28 cellular contexts compared by ENCODE assay signal in the genomic region with DNA sequence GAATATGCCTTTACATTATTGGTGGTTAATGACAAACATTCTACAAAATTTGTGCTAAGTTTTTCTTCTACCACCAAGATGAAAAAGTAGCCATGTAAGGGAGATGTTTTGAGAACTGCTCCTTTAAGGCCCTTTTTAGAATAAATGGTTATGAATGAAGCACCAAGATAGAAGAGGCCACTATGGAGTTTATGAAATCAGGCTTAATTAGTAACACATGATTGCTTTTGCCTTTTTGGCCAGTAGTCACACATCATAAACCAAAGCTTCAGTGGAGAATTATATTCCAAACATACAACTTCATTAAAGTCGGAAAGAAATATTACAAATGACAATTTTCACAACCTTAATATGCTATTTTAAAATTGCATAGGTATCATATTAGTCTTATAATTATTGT.
"Had no signal": no experiment of that assay in that cellular context is flagged by ENCODE, and none has a peak within 500 bp of the region (broad histone marks: within the 10 kb centered on the region; RNA-seq: fewer than 3 reads in every experiment).

No MANE protein-coding gene starts in this region.

- ATAC-seq: natural killer cell; psoas muscle; right lobe of liver; stimulated activated memory B cell treated with anti-CD40 and anti-IgM and Interleukin-4, amounts not matched to agents 10 μg/mL and 1 μg/mL and 100 μg/mL, for 72 hours had no signal

- H3K4me1 Mint-ChIP-seq: naive B cell; natural killer cell; nephron progenitor cell; neural progenitor cell; stimulated activated memory B cell treated with anti-CD40 and anti-IgM and Interleukin-4, amounts not matched to agents 10 μg/mL and 1 μg/mL and 100 μg/mL, for 72 hours had no signal

- H3K27me3 ChIP-seq: neural progenitor cell, neutrophil, right atrium auricular region, right lobe of liver, stomach, testis, thyroid gland, transverse colon, upper lobe of left lung, vagina had no signal

- H3K36me3 ChIP-seq: left ventricle myocardium inferior, neural progenitor cell, neutrophil, right atrium auricular region, right lobe of liver, stomach, thyroid gland, transverse colon, upper lobe of left lung, vagina had no signal

- H3K9me3 ChIP-seq: left ventricle myocardium inferior, neutrophil, psoas muscle, right atrium auricular region, right lobe of liver, stomach, testis, thyroid gland, transverse colon, upper lobe of left lung, vagina had no signal

- H2AFZ ChIP-seq: neural progenitor cell, parathyroid adenoma had no signal

- H3K27ac Mint-ChIP-seq: mesothelial cell of epicardium; naive B cell; natural killer cell; nephron progenitor cell; neural progenitor cell; stimulated activated memory B cell treated with anti-CD40 and anti-IgM and Interleukin-4, amounts not matched to agents 10 μg/mL and 1 μg/mL and 100 μg/mL, for 72 hours had no signal

- DNase-seq: islet precursor cell; left ventricle myocardium inferior; mesendoderm; naive B cell; natural killer cell; nephron progenitor cell; occipital lobe; psoas muscle; right lobe of liver; stimulated activated CD4-positive, alpha-beta T cell treated with anti-CD3 and anti-CD28 coated beads, Interleukin-1b, Interleukin-23, amount 100 ng/mL, for 48 hours; stimulated activated CD4-positive, alpha-beta T cell treated with anti-CD3 and anti-CD28 coated beads, Interleukin-2, amount 100 ng/mL, for 48 hours; stimulated activated CD4-positive, alpha-beta T cell treated with anti-CD3 and anti-CD28 coated beads, Interleukin-4, amount 100 ng/mL, for 4 hours; stimulated activated CD8-positive, alpha-beta memory T cell treated with anti-CD3 and anti-CD28 coated beads, Interleukin-4, amount 100 ng/mL, for 48 hours; stimulated activated naive CD4-positive, alpha-beta T cell treated with Interleukin-2 at 50 U/mL for 16 hours; stomach; testis; thyroid gland; transverse colon; upper lobe of left lung had no signal

- H3K4me1 ChIP-seq: left ventricle myocardium inferior, neural progenitor cell, parathyroid adenoma, right atrium auricular region, right lobe of liver, stomach, testis, transverse colon, upper lobe of left lung, vagina had no signal

- H3K27ac ChIP-seq: left ventricle myocardium inferior, neural progenitor cell, neutrophil, parathyroid adenoma, psoas muscle, right atrium auricular region, right lobe of liver, stomach, testis, thyroid gland, transverse colon, upper lobe of left lung, vagina had no signal

- H3K4me3 Mint-ChIP-seq: mesothelial cell of epicardium; naive B cell; natural killer cell; nephron progenitor cell; neural progenitor cell; stimulated activated memory B cell treated with anti-CD40 and anti-IgM and Interleukin-4, amounts not matched to agents 10 μg/mL and 1 μg/mL and 100 μg/mL, for 72 hours had no signal

- H3K9ac ChIP-seq: neural progenitor cell, parathyroid adenoma had no signal

- H3K79me2 ChIP-seq: parathyroid adenoma had no signal

- H3K4me3 ChIP-seq: left ventricle myocardium inferior, lung, neural progenitor cell, psoas muscle, right atrium auricular region, right lobe of liver, smooth muscle cell, stomach, testis, thyroid gland, transverse colon, upper lobe of left lung, vagina had no signal

- H3K9me3 Mint-ChIP-seq: naive B cell, nephron progenitor cell, neural progenitor cell had no signal

- H3K36me3 Mint-ChIP-seq: mesothelial cell of epicardium; naive B cell; natural killer cell; neural progenitor cell; stimulated activated memory B cell treated with anti-CD40 and anti-IgM and Interleukin-4, amounts not matched to agents 10 μg/mL and 1 μg/mL and 100 μg/mL, for 72 hours had no signal

- H3K4me2 ChIP-seq: neural progenitor cell, smooth muscle cell had no signal

- H3K27me3 Mint-ChIP-seq: stimulated activated memory B cell treated with anti-CD40 and anti-IgM and Interleukin-4, amounts not matched to agents 10 μg/mL and 1 μg/mL and 100 μg/mL, for 72 hours had no signal
